1 cellular context compared by ENCODE assay signal in the genomic region with DNA sequence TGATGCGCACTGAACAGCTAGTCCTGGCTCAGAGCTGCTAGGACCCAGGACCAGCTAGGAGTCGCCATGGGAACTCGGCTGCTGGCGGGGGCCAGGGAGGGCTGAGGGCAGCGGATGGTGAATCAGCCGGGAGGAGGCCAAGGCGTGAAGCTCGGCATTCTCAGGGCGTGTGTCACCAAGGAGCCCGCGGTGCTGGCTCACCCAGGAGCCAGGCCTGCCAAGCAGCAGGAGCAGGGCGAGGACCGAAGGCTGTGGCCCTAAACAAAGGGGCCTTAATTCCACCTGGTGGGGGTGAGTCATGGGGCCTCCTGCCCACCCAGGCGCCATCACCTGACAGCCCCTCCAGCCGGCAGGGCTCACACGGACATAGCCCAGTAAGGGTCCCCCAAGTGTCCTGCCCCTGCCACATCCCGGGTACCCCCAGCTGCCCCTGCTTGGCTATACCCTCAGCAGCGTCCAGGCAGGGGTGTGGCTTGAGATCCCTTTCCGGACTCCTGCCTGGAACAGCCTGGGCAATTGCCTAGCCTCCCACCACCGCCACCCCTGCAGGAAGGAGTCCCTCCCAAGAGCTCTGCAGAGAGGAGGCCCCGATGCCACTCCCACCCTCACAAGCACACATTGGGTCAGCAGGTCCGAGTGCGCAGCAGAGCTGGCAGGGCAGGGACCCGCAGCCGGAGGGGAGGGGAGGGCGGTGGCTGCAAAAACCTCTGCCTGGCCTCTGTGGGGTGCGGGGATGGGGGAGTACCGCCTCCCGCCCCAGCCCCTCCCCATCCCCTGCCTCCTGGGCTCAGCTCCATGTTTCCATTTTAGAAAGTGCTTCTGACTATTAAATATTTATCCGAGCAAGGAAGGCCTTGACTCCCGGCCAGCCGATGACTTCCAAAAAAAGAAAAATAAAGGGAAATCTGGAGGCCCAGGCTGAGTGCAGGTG.
TF ChIP-seq lines count a peak whose summit lies in the region.

No MANE protein-coding gene starts in this region.

TF ChIP-seq in HEK293, 187 proteins besides CTCF, POLR2A, EP300 and RAD21 (continued from another document and continues in another):
- TF ChIP-seq, protein P1, sequence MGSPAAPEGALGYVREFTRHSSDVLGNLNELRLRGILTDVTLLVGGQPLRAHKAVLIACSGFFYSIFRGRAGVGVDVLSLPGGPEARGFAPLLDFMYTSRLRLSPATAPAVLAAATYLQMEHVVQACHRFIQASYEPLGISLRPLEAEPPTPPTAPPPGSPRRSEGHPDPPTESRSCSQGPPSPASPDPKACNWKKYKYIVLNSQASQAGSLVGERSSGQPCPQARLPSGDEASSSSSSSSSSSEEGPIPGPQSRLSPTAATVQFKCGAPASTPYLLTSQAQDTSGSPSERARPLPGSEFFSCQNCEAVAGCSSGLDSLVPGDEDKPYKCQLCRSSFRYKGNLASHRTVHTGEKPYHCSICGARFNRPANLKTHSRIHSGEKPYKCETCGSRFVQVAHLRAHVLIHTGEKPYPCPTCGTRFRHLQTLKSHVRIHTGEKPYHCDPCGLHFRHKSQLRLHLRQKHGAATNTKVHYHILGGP (tag by site-specific recombination; IDR thresholded peaks at IDR 0.05) = no peak
- TF ChIP-seq ZNF174 (tag by site-specific recombination; IDR thresholded peaks at IDR 0.05) (no peak), ZEB2 (tag by site-specific recombination; IDR thresholded peaks at IDR 0.05) (0 out of 2 replicates have a peak, but pooled peaks have one; percentile 42), ZNF169 (tag by site-specific recombination; IDR thresholded peaks at IDR 0.05) (no peak), WT1 (tag by site-specific recombination; IDR thresholded peaks at IDR 0.05) (peak; percentile 55; the same call in 1 of the 2 replicates), OSR2 (tag by site-specific recombination; IDR thresholded peaks at IDR 0.05) (peak; percentile 77), ZNF660 (tag by site-specific recombination; IDR thresholded peaks at IDR 0.05) (0 out of 2 replicates have a peak, but pooled peaks have one; percentile 48), ZBTB8A (tag by site-specific recombination; IDR thresholded peaks at IDR 0.05) (peak; percentile 51; the same call in 1 of the 2 replicates), ZNF837 (tag by site-specific recombination; IDR thresholded peaks at IDR 0.05) (no peak), ZBTB17 (tag by site-specific recombination; IDR thresholded peaks at IDR 0.05) (peak; percentile 80), HOXC10 (CRISPR knock-in tag; IDR thresholded peaks at IDR 0.05) (no peak), SETDB1 (IDR thresholded peaks at IDR 0.05; ENCODE audit: insufficient read length, low read length) (no peak), ZNF19 (tag by site-specific recombination; IDR thresholded peaks at IDR 0.05; ENCODE audit: low read depth) (no peak), ZNF302 (tag by site-specific recombination; IDR thresholded peaks at IDR 0.05; ENCODE audit: low read depth) (no peak), RBAK (tag by site-specific recombination; IDR thresholded peaks at IDR 0.05) (no peak), ZNF335 (tag by site-specific recombination; conservative IDR thresholded peaks at IDR 0.05) (peak; percentile 45; the same call in 1 of the 2 replicates), ZFP3 (tag by site-specific recombination; IDR thresholded peaks at IDR 0.05; ENCODE audit: low read depth) (no peak), ZNF777 (tag by site-specific recombination; IDR thresholded peaks at IDR 0.05; ENCODE audit: borderline replicate concordance) (no peak), ZNF324 (tag by site-specific recombination; IDR thresholded peaks at IDR 0.05) (no peak), ZBTB1 (tag by site-specific recombination; IDR thresholded peaks at IDR 0.05) (no peak)
- TF ChIP-seq, protein P2, sequence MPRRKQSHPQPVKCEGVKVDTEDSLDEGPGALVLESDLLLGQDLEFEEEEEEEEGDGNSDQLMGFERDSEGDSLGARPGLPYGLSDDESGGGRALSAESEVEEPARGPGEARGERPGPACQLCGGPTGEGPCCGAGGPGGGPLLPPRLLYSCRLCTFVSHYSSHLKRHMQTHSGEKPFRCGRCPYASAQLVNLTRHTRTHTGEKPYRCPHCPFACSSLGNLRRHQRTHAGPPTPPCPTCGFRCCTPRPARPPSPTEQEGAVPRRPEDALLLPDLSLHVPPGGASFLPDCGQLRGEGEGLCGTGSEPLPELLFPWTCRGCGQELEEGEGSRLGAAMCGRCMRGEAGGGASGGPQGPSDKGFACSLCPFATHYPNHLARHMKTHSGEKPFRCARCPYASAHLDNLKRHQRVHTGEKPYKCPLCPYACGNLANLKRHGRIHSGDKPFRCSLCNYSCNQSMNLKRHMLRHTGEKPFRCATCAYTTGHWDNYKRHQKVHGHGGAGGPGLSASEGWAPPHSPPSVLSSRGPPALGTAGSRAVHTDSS (tag by site-specific recombination; IDR thresholded peaks at IDR 0.05) = no peak
- TF ChIP-seq, protein P3, sequence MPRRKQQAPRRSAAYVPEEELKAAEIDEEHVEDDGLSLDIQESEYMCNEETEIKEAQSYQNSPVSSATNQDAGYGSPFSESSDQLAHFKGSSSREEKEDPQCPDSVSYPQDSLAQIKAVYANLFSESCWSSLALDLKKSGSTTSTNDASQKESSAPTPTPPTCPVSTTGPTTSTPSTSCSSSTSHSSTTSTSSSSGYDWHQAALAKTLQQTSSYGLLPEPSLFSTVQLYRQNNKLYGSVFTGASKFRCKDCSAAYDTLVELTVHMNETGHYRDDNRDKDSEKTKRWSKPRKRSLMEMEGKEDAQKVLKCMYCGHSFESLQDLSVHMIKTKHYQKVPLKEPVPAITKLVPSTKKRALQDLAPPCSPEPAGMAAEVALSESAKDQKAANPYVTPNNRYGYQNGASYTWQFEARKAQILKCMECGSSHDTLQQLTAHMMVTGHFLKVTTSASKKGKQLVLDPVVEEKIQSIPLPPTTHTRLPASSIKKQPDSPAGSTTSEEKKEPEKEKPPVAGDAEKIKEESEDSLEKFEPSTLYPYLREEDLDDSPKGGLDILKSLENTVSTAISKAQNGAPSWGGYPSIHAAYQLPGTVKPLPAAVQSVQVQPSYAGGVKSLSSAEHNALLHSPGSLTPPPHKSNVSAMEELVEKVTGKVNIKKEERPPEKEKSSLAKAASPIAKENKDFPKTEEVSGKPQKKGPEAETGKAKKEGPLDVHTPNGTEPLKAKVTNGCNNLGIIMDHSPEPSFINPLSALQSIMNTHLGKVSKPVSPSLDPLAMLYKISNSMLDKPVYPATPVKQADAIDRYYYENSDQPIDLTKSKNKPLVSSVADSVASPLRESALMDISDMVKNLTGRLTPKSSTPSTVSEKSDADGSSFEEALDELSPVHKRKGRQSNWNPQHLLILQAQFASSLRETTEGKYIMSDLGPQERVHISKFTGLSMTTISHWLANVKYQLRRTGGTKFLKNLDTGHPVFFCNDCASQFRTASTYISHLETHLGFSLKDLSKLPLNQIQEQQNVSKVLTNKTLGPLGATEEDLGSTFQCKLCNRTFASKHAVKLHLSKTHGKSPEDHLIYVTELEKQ (tag by site-specific recombination; IDR thresholded peaks at IDR 0.05; ENCODE audit: borderline replicate concordance) = peak; percentile 34; the same call in 1 of the 2 replicates
- TF ChIP-seq, protein P4, sequence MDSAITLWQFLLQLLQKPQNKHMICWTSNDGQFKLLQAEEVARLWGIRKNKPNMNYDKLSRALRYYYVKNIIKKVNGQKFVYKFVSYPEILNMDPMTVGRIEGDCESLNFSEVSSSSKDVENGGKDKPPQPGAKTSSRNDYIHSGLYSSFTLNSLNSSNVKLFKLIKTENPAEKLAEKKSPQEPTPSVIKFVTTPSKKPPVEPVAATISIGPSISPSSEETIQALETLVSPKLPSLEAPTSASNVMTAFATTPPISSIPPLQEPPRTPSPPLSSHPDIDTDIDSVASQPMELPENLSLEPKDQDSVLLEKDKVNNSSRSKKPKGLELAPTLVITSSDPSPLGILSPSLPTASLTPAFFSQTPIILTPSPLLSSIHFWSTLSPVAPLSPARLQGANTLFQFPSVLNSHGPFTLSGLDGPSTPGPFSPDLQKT (IDR thresholded peaks at IDR 0.05; ENCODE audit: borderline replicate concordance, low read depth, low read length) = no peak
- TF ChIP-seq, protein P5, sequence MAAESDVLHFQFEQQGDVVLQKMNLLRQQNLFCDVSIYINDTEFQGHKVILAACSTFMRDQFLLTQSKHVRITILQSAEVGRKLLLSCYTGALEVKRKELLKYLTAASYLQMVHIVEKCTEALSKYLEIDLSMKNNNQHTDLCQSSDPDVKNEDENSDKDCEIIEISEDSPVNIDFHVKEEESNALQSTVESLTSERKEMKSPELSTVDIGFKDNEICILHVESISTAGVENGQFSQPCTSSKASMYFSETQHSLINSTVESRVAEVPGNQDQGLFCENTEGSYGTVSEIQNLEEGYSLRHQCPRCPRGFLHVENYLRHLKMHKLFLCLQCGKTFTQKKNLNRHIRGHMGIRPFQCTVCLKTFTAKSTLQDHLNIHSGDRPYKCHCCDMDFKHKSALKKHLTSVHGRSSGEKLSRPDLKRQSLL (tag by site-specific recombination; IDR thresholded peaks at IDR 0.05) = no peak
- TF ChIP-seq, protein P6, sequence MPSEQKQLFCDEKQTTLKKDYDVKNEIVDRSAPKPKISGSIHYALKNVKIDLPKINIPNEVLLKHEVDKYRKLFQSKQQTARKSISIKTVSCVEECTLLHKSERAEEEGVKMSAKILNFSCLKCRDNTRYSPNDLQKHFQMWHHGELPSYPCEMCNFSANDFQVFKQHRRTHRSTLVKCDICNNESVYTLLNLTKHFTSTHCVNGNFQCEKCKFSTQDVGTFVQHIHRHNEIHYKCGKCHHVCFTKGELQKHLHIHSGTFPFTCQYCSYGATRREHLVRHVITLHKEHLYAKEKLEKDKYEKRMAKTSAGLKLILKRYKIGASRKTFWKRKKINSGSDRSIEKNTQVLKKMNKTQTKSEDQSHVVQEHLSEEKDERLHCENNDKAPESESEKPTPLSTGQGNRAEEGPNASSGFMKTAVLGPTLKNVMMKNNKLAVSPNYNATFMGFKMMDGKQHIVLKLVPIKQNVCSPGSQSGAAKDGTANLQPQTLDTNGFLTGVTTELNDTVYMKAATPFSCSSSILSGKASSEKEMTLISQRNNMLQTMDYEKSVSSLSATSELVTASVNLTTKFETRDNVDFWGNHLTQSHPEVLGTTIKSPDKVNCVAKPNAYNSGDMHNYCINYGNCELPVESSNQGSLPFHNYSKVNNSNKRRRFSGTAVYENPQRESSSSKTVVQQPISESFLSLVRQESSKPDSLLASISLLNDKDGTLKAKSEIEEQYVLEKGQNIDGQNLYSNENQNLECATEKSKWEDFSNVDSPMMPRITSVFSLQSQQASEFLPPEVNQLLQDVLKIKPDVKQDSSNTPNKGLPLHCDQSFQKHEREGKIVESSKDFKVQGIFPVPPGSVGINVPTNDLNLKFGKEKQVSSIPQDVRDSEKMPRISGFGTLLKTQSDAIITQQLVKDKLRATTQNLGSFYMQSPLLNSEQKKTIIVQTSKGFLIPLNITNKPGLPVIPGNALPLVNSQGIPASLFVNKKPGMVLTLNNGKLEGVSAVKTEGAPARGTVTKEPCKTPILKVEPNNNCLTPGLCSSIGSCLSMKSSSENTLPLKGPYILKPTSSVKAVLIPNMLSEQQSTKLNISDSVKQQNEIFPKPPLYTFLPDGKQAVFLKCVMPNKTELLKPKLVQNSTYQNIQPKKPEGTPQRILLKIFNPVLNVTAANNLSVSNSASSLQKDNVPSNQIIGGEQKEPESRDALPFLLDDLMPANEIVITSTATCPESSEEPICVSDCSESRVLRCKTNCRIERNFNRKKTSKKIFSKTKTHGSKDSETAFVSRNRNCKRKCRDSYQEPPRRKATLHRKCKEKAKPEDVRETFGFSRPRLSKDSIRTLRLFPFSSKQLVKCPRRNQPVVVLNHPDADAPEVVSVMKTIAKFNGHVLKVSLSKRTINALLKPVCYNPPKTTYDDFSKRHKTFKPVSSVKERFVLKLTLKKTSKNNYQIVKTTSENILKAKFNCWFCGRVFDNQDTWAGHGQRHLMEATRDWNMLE (tag by site-specific recombination; conservative IDR thresholded peaks at IDR 0.05; ENCODE audit: low read depth) = no peak
- TF ChIP-seq, protein P7, sequence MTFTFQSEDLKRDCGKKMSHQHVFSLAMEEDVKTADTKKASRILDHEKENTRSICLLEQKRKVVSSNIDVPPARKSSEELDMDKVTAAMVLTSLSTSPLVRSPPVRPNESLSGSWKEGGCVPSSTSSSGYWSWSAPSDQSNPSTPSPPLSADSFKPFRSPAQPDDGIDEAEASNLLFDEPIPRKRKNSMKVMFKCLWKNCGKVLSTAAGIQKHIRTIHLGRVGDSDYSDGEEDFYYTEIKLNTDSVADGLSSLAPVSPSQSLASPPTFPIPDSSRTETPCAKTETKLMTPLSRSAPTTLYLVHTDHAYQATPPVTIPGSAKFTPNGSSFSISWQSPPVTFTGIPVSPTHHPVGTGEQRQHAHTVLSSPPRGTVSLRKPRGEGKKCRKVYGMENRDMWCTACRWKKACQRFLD (tag by site-specific recombination; IDR thresholded peaks at IDR 0.05) = no peak
- TF ChIP-seq, protein P8, sequence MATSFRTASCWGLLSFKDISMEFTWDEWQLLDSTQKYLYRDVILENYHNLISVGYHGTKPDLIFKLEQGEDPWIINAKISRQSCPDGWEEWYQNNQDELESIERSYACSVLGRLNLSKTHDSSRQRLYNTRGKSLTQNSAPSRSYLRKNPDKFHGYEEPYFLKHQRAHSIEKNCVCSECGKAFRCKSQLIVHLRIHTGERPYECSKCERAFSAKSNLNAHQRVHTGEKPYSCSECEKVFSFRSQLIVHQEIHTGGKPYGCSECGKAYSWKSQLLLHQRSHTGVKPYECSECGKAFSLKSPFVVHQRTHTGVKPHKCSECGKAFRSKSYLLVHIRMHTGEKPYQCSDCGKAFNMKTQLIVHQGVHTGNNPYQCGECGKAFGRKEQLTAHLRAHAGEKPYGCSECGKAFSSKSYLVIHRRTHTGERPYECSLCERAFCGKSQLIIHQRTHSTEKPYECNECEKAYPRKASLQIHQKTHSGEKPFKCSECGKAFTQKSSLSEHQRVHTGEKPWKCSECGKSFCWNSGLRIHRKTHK (tag by site-specific recombination; IDR thresholded peaks at IDR 0.05) = no peak
- TF ChIP-seq, protein P9, sequence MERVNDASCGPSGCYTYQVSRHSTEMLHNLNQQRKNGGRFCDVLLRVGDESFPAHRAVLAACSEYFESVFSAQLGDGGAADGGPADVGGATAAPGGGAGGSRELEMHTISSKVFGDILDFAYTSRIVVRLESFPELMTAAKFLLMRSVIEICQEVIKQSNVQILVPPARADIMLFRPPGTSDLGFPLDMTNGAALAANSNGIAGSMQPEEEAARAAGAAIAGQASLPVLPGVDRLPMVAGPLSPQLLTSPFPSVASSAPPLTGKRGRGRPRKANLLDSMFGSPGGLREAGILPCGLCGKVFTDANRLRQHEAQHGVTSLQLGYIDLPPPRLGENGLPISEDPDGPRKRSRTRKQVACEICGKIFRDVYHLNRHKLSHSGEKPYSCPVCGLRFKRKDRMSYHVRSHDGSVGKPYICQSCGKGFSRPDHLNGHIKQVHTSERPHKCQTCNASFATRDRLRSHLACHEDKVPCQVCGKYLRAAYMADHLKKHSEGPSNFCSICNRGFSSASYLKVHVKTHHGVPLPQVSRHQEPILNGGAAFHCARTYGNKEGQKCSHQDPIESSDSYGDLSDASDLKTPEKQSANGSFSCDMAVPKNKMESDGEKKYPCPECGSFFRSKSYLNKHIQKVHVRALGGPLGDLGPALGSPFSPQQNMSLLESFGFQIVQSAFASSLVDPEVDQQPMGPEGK (tag by site-specific recombination; IDR thresholded peaks at IDR 0.05) = peak; percentile 88
- TF ChIP-seq, protein P10, sequence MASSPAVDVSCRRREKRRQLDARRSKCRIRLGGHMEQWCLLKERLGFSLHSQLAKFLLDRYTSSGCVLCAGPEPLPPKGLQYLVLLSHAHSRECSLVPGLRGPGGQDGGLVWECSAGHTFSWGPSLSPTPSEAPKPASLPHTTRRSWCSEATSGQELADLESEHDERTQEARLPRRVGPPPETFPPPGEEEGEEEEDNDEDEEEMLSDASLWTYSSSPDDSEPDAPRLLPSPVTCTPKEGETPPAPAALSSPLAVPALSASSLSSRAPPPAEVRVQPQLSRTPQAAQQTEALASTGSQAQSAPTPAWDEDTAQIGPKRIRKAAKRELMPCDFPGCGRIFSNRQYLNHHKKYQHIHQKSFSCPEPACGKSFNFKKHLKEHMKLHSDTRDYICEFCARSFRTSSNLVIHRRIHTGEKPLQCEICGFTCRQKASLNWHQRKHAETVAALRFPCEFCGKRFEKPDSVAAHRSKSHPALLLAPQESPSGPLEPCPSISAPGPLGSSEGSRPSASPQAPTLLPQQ (tag by site-specific recombination; IDR thresholded peaks at IDR 0.05) = peak; percentile 30; the same call in 1 of the 2 replicates
